ENCODE assay signal across 6 cellular contexts in genomic region chr1:18045654-18046053, GRCh38.
"Had no signal": no experiment of that assay in that cellular context is flagged by ENCODE, and none has a peak within 500 bp of the region (broad histone marks: within the 10 kb centered on the region; RNA-seq: fewer than 3 reads in every experiment).

No MANE protein-coding gene starts in this region.

- H3K4me3 ChIP-seq: GM23338 had no signal

- H3K4me2 ChIP-seq: GM23338 had no signal

- H3K27ac ChIP-seq: HL-60 had no signal

- DNase-seq: H9, HCEC 1CT, HFFc6, KBM-7 had no signal

- H2AFZ ChIP-seq: GM23338 had no signal
